8 cellular contexts compared by ENCODE assay signal in genomic region chr9:89576404-89576824, GRCh38. TPM values are rescaled to one million over a fixed set of nuclear protein-coding genes. Genes with fewer than 3 reads are reported as not detected.
DNase-seq lines count a peak whose midpoint lies in the region; ATAC-seq and TF ChIP-seq lines count a peak whose summit lies in the region.

No MANE protein-coding gene starts in this region.

- 52 to 55% methylated on average over 3 of the region's 3 CpGs for WGBS in heart right ventricle, 2 donors

- H4K20me1 ChIP-seq in osteoblast (ENCODE audit: insufficient read depth, low read length), result no peaks in the 10 kb centered on the region

- no peak for DNase-seq in heart right ventricle
- no peak for DNase-seq in cardiac septum (ENCODE audit: low spot score)
- peak; percentile 26 for DNase-seq in NCI-H460 (ENCODE audit: extremely low read depth, low read depth)
- DNase-seq in dorsolateral prefrontal cortex, result no peak
- no peak for DNase-seq in osteoblast (ENCODE audit: insufficient read length, low spot score, missing footprints)
- no peak for DNase-seq in stimulated activated naive CD8-positive, alpha-beta T cell treated with anti-CD3 and anti-CD28 coated beads, Interleukin-15, Interleukin-2, amounts not matched to agents 100 U/mL and 50 U/mL, for 24 hours
- no peak for DNase-seq in UCSD-AML1 (lab: John Stamatoyannopoulos, UW; ENCODE audit: unreplicated experiment)

- H3K27ac ChIP-seq in heart right ventricle (no peak overlapping the region), dorsolateral prefrontal cortex (no peak overlapping the region), osteoblast (ENCODE audit: low read depth, low read length) (no peak overlapping the region)

- no peak for ATAC-seq in heart right ventricle
- ATAC-seq in GM18502 (IDR thresholded peaks at IDR 0.05; ENCODE audit: poor library complexity, unreplicated experiment), result no peak
- ATAC-seq in stimulated activated naive CD8-positive, alpha-beta T cell treated with anti-CD3 and anti-CD28 coated beads, Interleukin-15, Interleukin-2, amounts not matched to agents 100 U/mL and 50 U/mL, for 24 hours, result no peak

- no peak overlapping the region for H2AFZ ChIP-seq in osteoblast (ENCODE audit: low read length)

- H3K4me3 ChIP-seq in heart right ventricle (no peak overlapping the region), dorsolateral prefrontal cortex (no peak overlapping the region), osteoblast (ENCODE audit: insufficient read depth, low read length) (no peak overlapping the region)

- peak; percentile 50 to 86 (median 80) for TF ChIP-seq CTCF in heart right ventricle (IDR thresholded peaks at IDR 0.05)
- TF ChIP-seq CTCF in dorsolateral prefrontal cortex (IDR thresholded peaks at IDR 0.05 in 54 of 56, conservative IDR thresholded peaks at IDR 0.05 in 2 of 56; ENCODE audit: low read depth in 1 of 56, partially characterized antibody in 56 of 56), result peak; percentile 43 to 88 (median 80)
- peak; percentile 63 for TF ChIP-seq CTCF in osteoblast (IDR thresholded peaks at IDR 0.05; ENCODE audit: extremely low read depth, low read depth, low read length)

- no peak overlapping the region for H3K4me2 ChIP-seq in osteoblast (ENCODE audit: insufficient read depth, low read length)

- no peaks in the 10 kb centered on the region for H3K79me2 ChIP-seq in osteoblast (ENCODE audit: insufficient read depth, low read length)

- H3K9me3 ChIP-seq in heart right ventricle (no peaks in the 10 kb centered on the region), osteoblast (ENCODE audit: low read depth, low read length) (no peaks in the 10 kb centered on the region)

- intact Hi-C loops in heart right ventricle (cut with DNase I), result loop anchor here in 1 of 10 donors (5.0 kb wide), 1 partner anchor 1296 kb away; no protein-coding TSS in a partner anchor
- intact Hi-C loops in cardiac septum (cut with DNase I), result no loop called here
- intact Hi-C loops in dorsolateral prefrontal cortex (cut with DNase I), result no loop called here

- H3K4me1 ChIP-seq in heart right ventricle (peaks cover 0 to 16% (median 0%) of the 10 kb centered on the region in 9 donors), osteoblast (ENCODE audit: insufficient read depth, low read length) (no peaks in the 10 kb centered on the region)

- H3K36me3 ChIP-seq in heart right ventricle (no peaks in the 10 kb centered on the region), osteoblast (ENCODE audit: insufficient read depth, low read length) (no peaks in the 10 kb centered on the region)

- H3K27me3 ChIP-seq in heart right ventricle (peaks cover 0 to 71% (median 28%) of the 10 kb centered on the region in 7 donors), dorsolateral prefrontal cortex (peaks cover 0 to 8% (median 0%) of the 10 kb centered on the region in 45 donors), osteoblast (ENCODE audit: insufficient read depth, low read length) (no peaks in the 10 kb centered on the region)

RNA-seq across cellular contexts. Expression of gene GADD45G, which starts 28.4 kb away (rescaled TPM):
- total RNA-seq in heart right ventricle (10 to 100 TPM in 8 of 10 donors, 1 to 10 TPM in 2; 9.4 to 81.2 (median 19.6) TPM), cardiac septum (29.6 TPM), dorsolateral prefrontal cortex (10 to 100 TPM in 73 of 120 experiments, 1 to 10 TPM in 47; 2.4 to 44.3 (median 11.7) TPM), osteoblast (under 0.01 and 0.88 TPM in 2 replicates)
- 100 to 1,000 TPM in 1 of 2 donors, 10 to 100 TPM in 1; 56.0 to 125 TPM for polyA plus RNA-seq in heart right ventricle
- total RNA-seq in NCI-H460 (2014; rRNA removed; shearing (Covaris generic)), result 3.4 and 3.8 TPM in 2 replicates
- 2.5 and 10.9 TPM in 2 replicates for polyA plus RNA-seq in NCI-H460 (2014; cell fraction: nucleus; rRNA removed)
